ENCODE assay signal across 1 cellular context in the genomic region with DNA sequence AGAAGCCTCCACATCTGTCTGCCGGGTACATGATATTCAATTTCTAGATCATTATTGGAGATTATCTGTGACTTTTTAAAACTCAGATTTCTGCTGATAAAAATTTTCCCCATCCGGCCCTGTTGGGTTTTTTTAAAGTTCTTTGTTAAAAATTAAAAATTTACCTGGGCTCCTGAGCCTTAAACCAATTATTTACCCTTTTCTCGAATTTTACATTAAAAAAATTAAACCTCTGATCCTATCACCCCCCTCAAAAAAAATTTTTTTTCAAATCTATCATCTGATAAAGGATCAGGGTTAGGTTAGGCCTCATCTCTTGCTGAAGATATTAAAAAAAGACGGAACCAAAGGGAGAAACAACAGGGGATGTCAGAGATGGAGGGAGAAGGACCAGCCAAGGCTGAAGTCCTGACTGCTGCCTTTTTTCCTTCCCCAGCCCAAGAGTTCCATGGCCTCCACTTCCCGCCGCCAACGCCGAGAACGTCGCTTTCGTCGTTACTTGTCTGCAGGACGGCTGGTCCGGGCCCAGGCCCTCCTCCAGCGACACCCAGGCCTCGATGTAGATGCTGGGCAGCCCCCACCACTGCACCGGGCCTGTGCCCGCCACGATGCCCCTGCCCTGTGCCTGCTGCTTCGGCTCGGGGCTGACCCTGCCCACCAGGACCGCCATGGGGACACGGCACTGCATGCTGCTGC.
TF ChIP-seq lines count a peak whose summit lies in the region.

No MANE protein-coding gene starts in this region.

TF ChIP-seq in SK-N-SH, 30 proteins besides CTCF, POLR2A, EP300 and RAD21:
- no peak for TF ChIP-seq SIN3A (IDR thresholded peaks at IDR 0.05; ENCODE audit: borderline replicate concordance, low read depth, low read length)
- TF ChIP-seq, protein P1, sequence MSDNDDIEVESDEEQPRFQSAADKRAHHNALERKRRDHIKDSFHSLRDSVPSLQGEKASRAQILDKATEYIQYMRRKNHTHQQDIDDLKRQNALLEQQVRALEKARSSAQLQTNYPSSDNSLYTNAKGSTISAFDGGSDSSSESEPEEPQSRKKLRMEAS (IDR thresholded peaks at IDR 0.05; ENCODE audit: low read depth): peak; percentile 63; the same call in 1 of the 2 replicates
- TF ChIP-seq MXI1 (IDR thresholded peaks at IDR 0.05; ENCODE audit: low read depth, low read length): peak; percentile 61
- TF ChIP-seq, protein P2, sequence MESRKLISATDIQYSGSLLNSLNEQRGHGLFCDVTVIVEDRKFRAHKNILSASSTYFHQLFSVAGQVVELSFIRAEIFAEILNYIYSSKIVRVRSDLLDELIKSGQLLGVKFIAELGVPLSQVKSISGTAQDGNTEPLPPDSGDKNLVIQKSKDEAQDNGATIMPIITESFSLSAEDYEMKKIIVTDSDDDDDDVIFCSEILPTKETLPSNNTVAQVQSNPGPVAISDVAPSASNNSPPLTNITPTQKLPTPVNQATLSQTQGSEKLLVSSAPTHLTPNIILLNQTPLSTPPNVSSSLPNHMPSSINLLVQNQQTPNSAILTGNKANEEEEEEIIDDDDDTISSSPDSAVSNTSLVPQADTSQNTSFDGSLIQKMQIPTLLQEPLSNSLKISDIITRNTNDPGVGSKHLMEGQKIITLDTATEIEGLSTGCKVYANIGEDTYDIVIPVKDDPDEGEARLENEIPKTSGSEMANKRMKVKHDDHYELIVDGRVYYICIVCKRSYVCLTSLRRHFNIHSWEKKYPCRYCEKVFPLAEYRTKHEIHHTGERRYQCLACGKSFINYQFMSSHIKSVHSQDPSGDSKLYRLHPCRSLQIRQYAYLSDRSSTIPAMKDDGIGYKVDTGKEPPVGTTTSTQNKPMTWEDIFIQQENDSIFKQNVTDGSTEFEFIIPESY (IDR thresholded peaks at IDR 0.05; ENCODE audit: borderline replicate concordance, low read depth): no peak
- no peak for TF ChIP-seq REST (IDR thresholded peaks at IDR 0.05; ENCODE audit: low read depth, low read length)
- TF ChIP-seq FOSL2 (IDR thresholded peaks at IDR 0.05; ENCODE audit: borderline replicate concordance, low read depth): no peak
- no peak for TF ChIP-seq ELF1 (IDR thresholded peaks at IDR 0.05)
- no peak for TF ChIP-seq NRF1 (IDR thresholded peaks at IDR 0.05; ENCODE audit: low read depth, low read length)
- no peak for TF ChIP-seq JUND (IDR thresholded peaks at IDR 0.05)
- no peak for TF ChIP-seq TEAD4 (IDR thresholded peaks at IDR 0.05; ENCODE audit: borderline replicate concordance, insufficient read depth)
- no peak for TF ChIP-seq TCF12 (IDR thresholded peaks at IDR 0.05)
- TF ChIP-seq SMC3 (IDR thresholded peaks at IDR 0.05; ENCODE audit: low read depth, low read length): no peak
